Comparison of ENCODE assay signal across 1 cellular context in genomic region chr15:79004336-79004735, GRCh38.
TF ChIP-seq lines count a peak whose summit lies in the region.

No MANE protein-coding gene starts in this region.

TF ChIP-seq in GM12878, 131 proteins besides CTCF, POLR2A, EP300 and RAD21 (continued from another document and continues in another):
- TF ChIP-seq BCL3 (IDR thresholded peaks at IDR 0.05; ENCODE audit: borderline replicate concordance, insufficient read depth, low read depth, low read length, poor library complexity, severe bottlenecking) (no peak), SRF (IDR thresholded peaks at IDR 0.05; ENCODE audit: low read depth in 2 of 2, low read length in 2 of 2) (0 out of 4 replicates have a peak, but pooled peaks of 1 of the 2 experiments have one; percentile 27), ZBTB11 (CRISPR knock-in tag; IDR thresholded peaks at IDR 0.05) (no peak), REST (IDR thresholded peaks at IDR 0.05; ENCODE audit: low read depth, low read length) (no peak), HCFC1 (IDR thresholded peaks at IDR 0.05; ENCODE audit: low read length) (no peak), CHD1 (IDR thresholded peaks at IDR 0.05; ENCODE audit: low read depth, low read length) (no peak), RFX5 (IDR thresholded peaks at IDR 0.05; ENCODE audit: low read depth, low read length) (no peak), CHD4 (IDR thresholded peaks at IDR 0.05) (no peak), ZZZ3 (IDR thresholded peaks at IDR 0.05; ENCODE audit: control insufficient read depth, insufficient read length, low read depth) (no peak), CEBPZ (IDR thresholded peaks at IDR 0.05; ENCODE audit: low read depth, low read length) (no peak), TBL1XR1 (IDR thresholded peaks at IDR 0.05; ENCODE audit: low read depth, low read length) (peak; percentile 80), CREM (IDR thresholded peaks at IDR 0.05; ENCODE audit: low read depth) (peak; percentile 88), ZBED1 (IDR thresholded peaks at IDR 0.05; ENCODE audit: borderline replicate concordance) (peak; percentile 89; the same call in 1 of the 2 replicates), MXI1 (IDR thresholded peaks at IDR 0.05; ENCODE audit: low read depth, low read length) (no peak), ZNF622 (IDR thresholded peaks at IDR 0.05) (no peak), NFYA (IDR thresholded peaks at IDR 0.05; ENCODE audit: borderline replicate concordance, low read depth, low read length) (no peak), SP1 (IDR thresholded peaks at IDR 0.05; ENCODE audit: low read depth, low read length) (peak; percentile 62), HDAC2 (IDR thresholded peaks at IDR 0.05) (no peak), BMI1 (IDR thresholded peaks at IDR 0.05; ENCODE audit: borderline replicate concordance) (peak; percentile 44; the same call in 1 of the 2 replicates), SUPT20H (IDR thresholded peaks at IDR 0.05; ENCODE audit: borderline replicate concordance, control insufficient read depth, low read depth, low read length) (no peak), CBFB (IDR thresholded peaks at IDR 0.05; ENCODE audit: low read depth) (peak; percentile 79; the same call in 1 of the 2 replicates), ZNF217 (IDR thresholded peaks at IDR 0.05) (peak; percentile 67; the same call in 1 of the 2 replicates), MAX (IDR thresholded peaks at IDR 0.05; ENCODE audit: low read depth, low read length) (no peak), PML (IDR thresholded peaks at IDR 0.05; ENCODE audit: low read length) (peak; percentile 43; the same call in 1 of the 2 replicates), JUND (IDR thresholded peaks at IDR 0.05; ENCODE audit: low read depth, low read length) (peak; percentile 86), ZNF274 (IDR thresholded peaks at IDR 0.05; ENCODE audit: insufficient read depth, insufficient read length) (no peak), ZBTB33 (IDR thresholded peaks at IDR 0.05) (0 out of 2 replicates have a peak, but pooled peaks have one; percentile 5), ZSCAN29 (IDR thresholded peaks at IDR 0.05) (no peak), NFIC (IDR thresholded peaks at IDR 0.05; ENCODE audit: low read depth, low read length) (peak; percentile 95), TCF12 (IDR thresholded peaks at IDR 0.05; ENCODE audit: low read depth, low read length) (peak; percentile 88), SMAD1 (IDR thresholded peaks at IDR 0.05; ENCODE audit: low read depth, partially characterized antibody) (no peak), RELA (IDR thresholded peaks at IDR 0.05; ENCODE audit: borderline replicate concordance, partially characterized antibody) (peak; percentile 83), ZNF687 (IDR thresholded peaks at IDR 0.05) (peak; percentile 89), SUZ12 (IDR thresholded peaks at IDR 0.05; ENCODE audit: unreplicated experiment) (no peak), ATF7 (IDR thresholded peaks at IDR 0.05; ENCODE audit: low read depth) (peak; percentile 87), MYB (IDR thresholded peaks at IDR 0.05; ENCODE audit: borderline replicate concordance, low read depth, low read length) (no peak)
- TF ChIP-seq, protein P1, sequence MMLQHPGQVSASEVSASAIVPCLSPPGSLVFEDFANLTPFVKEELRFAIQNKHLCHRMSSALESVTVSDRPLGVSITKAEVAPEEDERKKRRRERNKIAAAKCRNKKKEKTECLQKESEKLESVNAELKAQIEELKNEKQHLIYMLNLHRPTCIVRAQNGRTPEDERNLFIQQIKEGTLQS (IDR thresholded peaks at IDR 0.05; ENCODE audit: borderline replicate concordance, extremely low read depth, low read depth, low read length) = no peak
- TF ChIP-seq, protein P2, sequence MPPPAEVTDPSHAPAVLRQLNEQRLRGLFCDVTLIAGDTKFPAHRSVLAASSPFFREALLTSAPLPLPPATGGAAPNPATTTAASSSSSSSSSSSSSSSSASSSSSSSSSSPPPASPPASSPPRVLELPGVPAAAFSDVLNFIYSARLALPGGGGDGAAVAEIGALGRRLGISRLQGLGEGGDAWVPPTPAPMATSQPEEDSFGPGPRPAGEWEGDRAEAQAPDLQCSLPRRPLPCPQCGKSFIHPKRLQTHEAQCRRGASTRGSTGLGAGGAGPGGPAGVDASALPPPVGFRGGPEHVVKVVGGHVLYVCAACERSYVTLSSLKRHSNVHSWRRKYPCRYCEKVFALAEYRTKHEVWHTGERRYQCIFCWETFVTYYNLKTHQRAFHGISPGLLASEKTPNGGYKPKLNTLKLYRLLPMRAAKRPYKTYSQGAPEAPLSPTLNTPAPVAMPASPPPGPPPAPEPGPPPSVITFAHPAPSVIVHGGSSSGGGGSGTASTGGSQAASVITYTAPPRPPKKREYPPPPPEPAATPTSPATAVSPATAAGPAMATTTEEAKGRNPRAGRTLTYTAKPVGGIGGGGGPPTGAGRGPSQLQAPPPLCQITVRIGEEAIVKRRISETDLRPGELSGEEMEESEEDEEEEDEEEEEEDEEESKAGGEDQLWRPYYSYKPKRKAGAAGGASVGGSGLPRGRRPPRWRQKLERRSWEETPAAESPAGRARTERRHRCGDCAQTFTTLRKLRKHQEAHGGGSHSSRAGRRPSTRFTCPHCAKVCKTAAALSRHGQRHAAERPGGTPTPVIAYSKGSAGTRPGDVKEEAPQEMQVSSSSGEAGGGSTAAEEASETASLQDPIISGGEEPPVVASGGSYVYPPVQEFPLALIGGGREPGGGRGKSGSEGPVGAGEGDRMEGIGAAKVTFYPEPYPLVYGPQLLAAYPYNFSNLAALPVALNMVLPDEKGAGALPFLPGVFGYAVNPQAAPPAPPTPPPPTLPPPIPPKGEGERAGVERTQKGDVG (CRISPR knock-in tag; IDR thresholded peaks at IDR 0.05) = no peak
